ENCODE assay signal across 15 cellular contexts in the genomic region with DNA sequence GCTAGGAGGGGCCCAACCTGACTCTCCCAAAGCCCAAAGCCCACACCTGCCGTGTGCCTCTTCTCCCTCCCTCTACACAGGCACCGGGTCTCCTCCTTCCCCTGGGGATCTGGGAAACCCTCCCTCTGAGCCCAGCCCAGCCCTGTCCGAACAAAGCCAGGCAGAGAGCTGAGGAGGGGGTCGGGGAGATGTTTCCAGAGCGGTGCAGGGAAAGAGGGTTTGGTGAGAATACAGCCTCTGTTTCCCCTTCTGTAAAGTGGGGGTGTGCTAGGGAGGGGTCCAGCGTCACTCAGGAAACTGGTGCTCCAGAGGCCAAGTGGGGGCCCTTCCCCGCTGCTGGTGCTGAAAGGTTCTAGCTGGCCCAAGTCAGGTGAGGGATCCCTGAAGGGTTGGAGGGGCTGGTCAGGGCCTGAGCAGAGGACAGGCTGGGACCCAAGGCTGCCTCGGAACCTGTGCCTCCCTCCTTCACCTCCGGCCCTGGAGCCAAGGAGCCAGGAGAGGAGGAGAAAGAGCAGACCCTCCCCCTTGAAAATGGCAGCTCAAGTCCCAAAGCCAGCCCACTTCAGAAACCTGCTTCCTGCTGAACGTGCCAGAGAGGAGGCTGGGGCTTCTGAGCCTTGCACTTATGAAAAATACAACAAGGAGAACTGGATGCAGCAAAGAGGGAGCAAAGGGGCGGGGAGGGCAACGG. TPM values are rescaled to one million over a fixed set of nuclear protein-coding genes. Genes with fewer than 3 reads are reported as not detected.
DNase-seq lines count a peak whose midpoint lies in the region; ATAC-seq and TF ChIP-seq lines count a peak whose summit lies in the region.
"Had no signal": no experiment of that assay in that cellular context is flagged by ENCODE, and none has a peak within 500 bp of the region (broad histone marks: within the 10 kb centered on the region; RNA-seq: fewer than 3 reads in every experiment).

No MANE protein-coding gene starts in this region.

- H2BK120ac ChIP-seq in neuronal stem cell (ENCODE audit: low read depth, low read length): peak overlapping the region; percentile 82

- H3K4me2 ChIP-seq in neuronal stem cell (ENCODE audit: insufficient read depth, low read length, poor library complexity, severe bottlenecking): no peak overlapping the region
- H3K4me2 ChIP-seq: KMS-11 had no signal

- H3K27ac ChIP-seq in neuronal stem cell (replicated peaks; ENCODE audit: low read length): no peak overlapping the region
- H3K27ac ChIP-seq: KMS-11 had no signal

- peak overlapping the region; percentile 59 for H2AK5ac ChIP-seq in neuronal stem cell (ENCODE audit: low read depth, low read length)

- peaks cover 2% of the 10 kb centered on the region for H3K79me1 ChIP-seq in neuronal stem cell (ENCODE audit: low read depth, low read length)

- DNase-seq in DMS79 treated with DMSO at 0.1 percent for 48 hours (lab: John Stamatoyannopoulos, UW) (peak; percentile 96), NCI-H2029 treated with DMSO at 0.1 percent for 48 hours (lab: John Stamatoyannopoulos, UW) (peak; percentile 93), neuronal stem cell (ENCODE audit: low spot score) (no peak), HPDE6-E6E7 (ENCODE audit: extremely low spot score) (no peak)
- no peak for DNase-seq in stimulated activated naive CD4-positive, alpha-beta T cell (lab: John Stamatoyannopoulos, UW)
- DNase-seq: activated CD8-positive, alpha-beta T cell treated with anti-CD3 and anti-CD28 coated beads, Interleukin-2, amount 10 ng/mL, durations not matched to agents 7 days and 5 days; activated effector memory CD4-positive, alpha-beta T cell treated with anti-CD3 and anti-CD28 coated beads, Interleukin-2, amount 50 U/mL, for 16 hours; mucosa of descending colon; T-helper 9 cell had no signal

- peak overlapping the region; percentile 61 for H3K9ac ChIP-seq in neuronal stem cell (ENCODE audit: low read depth, low read length, poor library complexity)
- H3K9ac ChIP-seq: KMS-11 had no signal

- H3K4me3 Mint-ChIP-seq in brain: peak overlapping the region in 2 of 5 experiments; percentile 9 to 51
- no peak overlapping the region for H3K4me3 Mint-ChIP-seq in stimulated activated memory B cell treated with anti-CD40 and anti-IgM and Interleukin-4, amounts not matched to agents 10 μg/mL and 1 μg/mL and 100 μg/mL, for 72 hours
- H3K4me3 Mint-ChIP-seq: activated CD8-positive, alpha-beta T cell treated with anti-CD3 and anti-CD28 coated beads, Interleukin-2, amount 10 ng/mL, durations not matched to agents 7 days and 5 days; CD14-positive monocyte had no signal

- H2BK15ac ChIP-seq in neuronal stem cell (ENCODE audit: low read length): peak overlapping the region; percentile 81

- no peak overlapping the region for H4K91ac ChIP-seq in neuronal stem cell (ENCODE audit: low read depth, low read length, poor library complexity)

- TF ChIP-seq CTCF in brain (conservative IDR thresholded peaks at IDR 0.05): no peak

- H2AFZ ChIP-seq in neuronal stem cell (ENCODE audit: low read length): peak overlapping the region; percentile 77

- peaks cover 0 to 2% (median 0%) of the 10 kb centered on the region in 3 experiments for H3K27me3 ChIP-seq in neuronal stem cell (ENCODE audit: control insufficient read depth in 3 of 3, insufficient read depth in 3 of 3, low read depth in 1 of 3, low read length in 3 of 3)

- H3K27me3 Mint-ChIP-seq in brain: no peaks in the 10 kb centered on the region
- peaks cover 24% of the 10 kb centered on the region for H3K27me3 Mint-ChIP-seq in stimulated activated memory B cell treated with anti-CD40 and anti-IgM and Interleukin-4, amounts not matched to agents 10 μg/mL and 1 μg/mL and 100 μg/mL, for 72 hours

- H3K4me1 Mint-ChIP-seq in brain: peaks cover 92% of the 10 kb centered on the region
- peaks cover 8% of the 10 kb centered on the region for H3K4me1 Mint-ChIP-seq in stimulated activated memory B cell treated with anti-CD40 and anti-IgM and Interleukin-4, amounts not matched to agents 10 μg/mL and 1 μg/mL and 100 μg/mL, for 72 hours

- H3K18ac ChIP-seq in neuronal stem cell (ENCODE audit: low read length): peak overlapping the region; percentile 90

- H3K4me3 ChIP-seq in neuronal stem cell (ENCODE audit: low read length in 2 of 2): no peak overlapping the region
- H3K4me3 ChIP-seq: mucosa of descending colon, prostate gland had no signal

- H3K4ac ChIP-seq in neuronal stem cell (ENCODE audit: low read length): peak overlapping the region; percentile 89

- no peaks in the 10 kb centered on the region for H3K9me3 Mint-ChIP-seq in brain
- no peaks in the 10 kb centered on the region for H3K9me3 Mint-ChIP-seq in stimulated activated memory B cell treated with anti-CD40 and anti-IgM and Interleukin-4, amounts not matched to agents 10 μg/mL and 1 μg/mL and 100 μg/mL, for 72 hours
- H3K9me3 Mint-ChIP-seq: CD14-positive monocyte had no signal

- H3K27ac Mint-ChIP-seq in brain: peak overlapping the region; percentile 82 to 99 (median 94)
- H3K27ac Mint-ChIP-seq in stimulated activated memory B cell treated with anti-CD40 and anti-IgM and Interleukin-4, amounts not matched to agents 10 μg/mL and 1 μg/mL and 100 μg/mL, for 72 hours: no peak overlapping the region
- H3K27ac Mint-ChIP-seq: activated CD8-positive, alpha-beta T cell treated with anti-CD3 and anti-CD28 coated beads, Interleukin-2, amount 10 ng/mL, durations not matched to agents 7 days and 5 days had no signal

- peaks cover 15% of the 10 kb centered on the region for H3K36me3 Mint-ChIP-seq in brain
- H3K36me3 Mint-ChIP-seq in stimulated activated memory B cell treated with anti-CD40 and anti-IgM and Interleukin-4, amounts not matched to agents 10 μg/mL and 1 μg/mL and 100 μg/mL, for 72 hours: no peaks in the 10 kb centered on the region
- H3K36me3 Mint-ChIP-seq: CD14-positive monocyte had no signal

- peak overlapping the region; percentile 11 for H3K23ac ChIP-seq in neuronal stem cell (ENCODE audit: low read depth, low read length, poor library complexity)

- peak overlapping the region; percentile 36 for H2BK12ac ChIP-seq in neuronal stem cell (ENCODE audit: low read length)

- H3K14ac ChIP-seq in neuronal stem cell (ENCODE audit: low read length): peak overlapping the region; percentile 61

- H4K8ac ChIP-seq in neuronal stem cell (ENCODE audit: low read depth, low read length): no peak overlapping the region

- peak overlapping the region; percentile 90 for H2BK5ac ChIP-seq in neuronal stem cell (ENCODE audit: low read length)

- no peak for ATAC-seq in HG02610 (IDR thresholded peaks at IDR 0.05; ENCODE audit: unreplicated experiment)
- no peak for ATAC-seq in stimulated activated memory B cell treated with anti-CD40 and anti-IgM and Interleukin-4, amounts not matched to agents 10 μg/mL and 1 μg/mL and 100 μg/mL, for 72 hours
- ATAC-seq: activated CD8-positive, alpha-beta T cell treated with anti-CD3 and anti-CD28 coated beads, Interleukin-2, amount 10 ng/mL, durations not matched to agents 7 days and 5 days; mucosa of descending colon had no signal

- H3K9me3 ChIP-seq in neuronal stem cell (replicated peaks in 1 of 2; ENCODE audit: control insufficient read depth in 2 of 2, insufficient read depth in 1 of 2, low read depth in 1 of 2, low read length in 2 of 2): no peaks in the 10 kb centered on the region
- H3K9me3 ChIP-seq: mucosa of descending colon, prostate gland had no signal

- no CpG with 5 or more reads among the region's 12 CpGs for WGBS in neuronal stem cell (ENCODE audit: extremely low coverage in 2 of 2, insufficient read length in 2 of 2, insufficient replicate concordance in 1 of 2), 2 donors

- no peaks in the 10 kb centered on the region for H3K36me3 ChIP-seq in neuronal stem cell (replicated peaks in 1 of 2; ENCODE audit: control insufficient read depth in 2 of 2, insufficient read depth in 2 of 2, low read length in 2 of 2)
- H3K36me3 ChIP-seq: prostate gland had no signal

- H3K4me1 ChIP-seq in neuronal stem cell (ENCODE audit: control insufficient read depth in 2 of 2, insufficient read depth in 1 of 2, low read depth in 1 of 2, low read length in 2 of 2): peaks cover 33 to 45% of the 10 kb centered on the region in 2 donors

RNA-seq across cellular contexts. Expression of a gene that starts 43.4 kb away (rescaled TPM):
- 59.5 TPM for polyA plus RNA-seq in brain (ENCODE audit: insufficient read depth, low read depth, low replicate concordance)
- polyA plus RNA-seq in neuronal stem cell (2013, experiment 1 of 2): 20.5 TPM
- 20.6 TPM for polyA plus RNA-seq in neuronal stem cell (2013, experiment 2 of 2)

Comparison
In these comparisons a context has a peak if more than half of its experiments do, and no peak if none do; other contexts are left out.
1. DNase-seq: peak in DMS79 treated with DMSO at 0.1 percent for 48 hours (single experiment) and NCI-H2029 treated with DMSO at 0.1 percent for 48 hours (single experiment); none in neuronal stem cell (single experiment), stimulated activated naive CD4-positive, alpha-beta T cell (0 of 6) and HPDE6-E6E7 (single experiment).